1 cellular context compared by ENCODE assay signal in the genomic region with DNA sequence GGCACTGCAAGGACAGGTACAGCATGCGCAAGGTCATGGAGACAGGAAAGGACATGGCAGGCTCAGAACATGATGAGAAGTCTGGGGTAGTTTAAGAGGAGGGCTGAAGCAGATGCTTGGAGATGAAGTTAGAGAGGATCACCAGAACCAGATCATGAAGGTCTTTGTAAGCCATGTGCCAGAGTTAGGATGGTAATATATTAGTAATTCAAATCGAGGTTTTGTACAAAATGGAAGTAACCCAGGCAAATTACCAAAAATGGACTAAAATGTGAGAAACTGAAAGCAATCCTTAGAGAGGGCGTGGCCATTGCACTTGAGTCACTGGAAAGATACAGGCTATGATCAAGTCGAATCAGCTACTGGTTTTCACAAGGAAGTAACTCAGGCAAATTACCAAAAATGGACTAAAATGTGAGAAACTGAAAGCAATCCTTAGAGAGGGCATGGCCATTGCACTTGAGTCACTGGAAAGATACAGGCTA.
TF ChIP-seq lines count a peak whose summit lies in the region.

No MANE protein-coding gene starts in this region.

TF ChIP-seq in GM23338, 12 proteins besides CTCF, POLR2A, EP300 and RAD21 (continued from another document):
- TF ChIP-seq, protein P1, sequence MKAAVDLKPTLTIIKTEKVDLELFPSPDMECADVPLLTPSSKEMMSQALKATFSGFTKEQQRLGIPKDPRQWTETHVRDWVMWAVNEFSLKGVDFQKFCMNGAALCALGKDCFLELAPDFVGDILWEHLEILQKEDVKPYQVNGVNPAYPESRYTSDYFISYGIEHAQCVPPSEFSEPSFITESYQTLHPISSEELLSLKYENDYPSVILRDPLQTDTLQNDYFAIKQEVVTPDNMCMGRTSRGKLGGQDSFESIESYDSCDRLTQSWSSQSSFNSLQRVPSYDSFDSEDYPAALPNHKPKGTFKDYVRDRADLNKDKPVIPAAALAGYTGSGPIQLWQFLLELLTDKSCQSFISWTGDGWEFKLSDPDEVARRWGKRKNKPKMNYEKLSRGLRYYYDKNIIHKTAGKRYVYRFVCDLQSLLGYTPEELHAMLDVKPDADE (IDR thresholded peaks at IDR 0.05) = no peak
- TF ChIP-seq EZH2 (IDR thresholded peaks at IDR 0.05; ENCODE audit: low read depth, unreplicated experiment) = no peak
- TF ChIP-seq STAT1 (IDR thresholded peaks at IDR 0.05; ENCODE audit: unreplicated experiment) = no peak
- TF ChIP-seq POLR2AphosphoS5 (IDR thresholded peaks at IDR 0.05; ENCODE audit: low read depth) = no peak
- no peak for TF ChIP-seq JUNB (IDR thresholded peaks at IDR 0.05; ENCODE audit: unreplicated experiment)
- no peak for TF ChIP-seq NANOG (IDR thresholded peaks at IDR 0.05; ENCODE audit: borderline replicate concordance)
- no peak for TF ChIP-seq ZNF331 (CRISPR knock-in tag; IDR thresholded peaks at IDR 0.05; ENCODE audit: low read depth)
- no peak for TF ChIP-seq CREB1 (CRISPR knock-in tag; IDR thresholded peaks at IDR 0.05; ENCODE audit: low read depth)
